23 cellular contexts compared by ENCODE assay signal in the genomic region with DNA sequence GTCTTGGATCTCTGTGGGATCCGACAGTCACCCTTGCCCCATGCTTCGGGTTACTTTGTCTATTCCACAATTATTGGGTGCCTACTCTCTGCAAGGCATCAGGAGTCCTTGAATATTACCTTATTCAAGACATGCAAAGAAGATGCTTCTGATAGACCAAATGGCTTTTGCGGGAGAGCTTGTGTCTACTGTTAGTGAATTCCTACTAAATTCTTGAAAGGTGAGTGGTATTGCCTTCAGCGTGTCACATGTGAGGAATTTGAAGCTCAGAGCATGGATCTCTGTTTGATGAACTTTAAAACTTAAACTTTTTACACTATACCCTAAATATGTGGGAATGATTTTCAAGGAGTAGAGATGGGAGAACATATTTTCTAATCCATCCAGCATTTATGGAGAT.
DNase-seq lines count a peak whose midpoint lies in the region; ATAC-seq, FAIRE-seq and TF ChIP-seq lines count a peak whose summit lies in the region.
"Had no signal": no experiment of that assay in that cellular context is flagged by ENCODE, and none has a peak within 500 bp of the region (broad histone marks: within the 10 kb centered on the region; RNA-seq: fewer than 3 reads in every experiment).

No MANE protein-coding gene starts in this region.

- CTCF ChIA-PET in A549 (lab: Yijun Ruan, JAX): interaction anchor here (0.7 to 5.0 kb wide), 5 partner anchors 9 to 358 kb away, joined by 3 to 21 read pairs (median 3); no protein-coding TSS in a partner anchor

- peak overlapping the region in 2 of 3 experiments; percentile 53 to 83 for H3K27ac Mint-ChIP-seq in nephron
- H3K27ac Mint-ChIP-seq: activated CD4-positive, alpha-beta memory T cell treated with anti-CD3 and anti-CD28 coated beads, Interleukin-2, amount 10 ng/mL, durations not matched to agents 7 days and 5 days; stimulated activated naive CD8-positive, alpha-beta T cell treated with anti-CD3 and anti-CD28 coated beads, Interleukin-15, amount 100 ng/mL, for 72 hours had no signal

- H3K4me3 ChIP-seq in A549 (no peak overlapping the region), coronary artery (no peak overlapping the region)
- H3K4me3 ChIP-seq: BLaER1 treated with 17β-estradiol and CSF1 and Interleukin-3, amounts not matched to agents 10 nM and 100 nM; K562; lung; upper lobe of left lung had no signal

- TF ChIP-seq CTCF in A549 (IDR thresholded peaks at IDR 0.05) (no peak), coronary artery (IDR thresholded peaks at IDR 0.05) (no peak), nephron (IDR thresholded peaks at IDR 0.05; ENCODE audit: unreplicated experiment in 3 of 3) (no peak)

- no peak for TF ChIP-seq EP300 in A549 (IDR thresholded peaks at IDR 0.05)

- no peaks in the 10 kb centered on the region for H3K27me3 Mint-ChIP-seq in nephron (ENCODE audit: low read depth)

- no peak for TF ChIP-seq POLR2A in A549 (IDR thresholded peaks at IDR 0.05; ENCODE audit: low read length)

- H3K4me1 Mint-ChIP-seq in nephron: peaks cover 75% of the 10 kb centered on the region
- H3K4me1 Mint-ChIP-seq: activated CD4-positive, alpha-beta memory T cell treated with anti-CD3 and anti-CD28 coated beads, Interleukin-2, amount 10 ng/mL, durations not matched to agents 7 days and 5 days; stimulated activated naive CD8-positive, alpha-beta T cell treated with anti-CD3 and anti-CD28 coated beads, Interleukin-15, amount 100 ng/mL, for 72 hours had no signal

- peak overlapping the region in 1 of 2 experiments; percentile 31; a peak in 3 of 6 replicates for H3K27ac ChIP-seq in A549
- H3K27ac ChIP-seq in coronary artery: peak overlapping the region; percentile 87 to 88
- H3K27ac ChIP-seq: BLaER1 treated with 17β-estradiol and CSF1 and Interleukin-3, amounts not matched to agents 10 nM and 100 nM; upper lobe of left lung had no signal

- in situ Hi-C loops in G401 (cut with HindIII; ENCODE audit: low sequenced_read_pairs): no loop called here

- FAIRE-seq in A549 (lab: Jason Lieb, UNC): no peak
- FAIRE-seq: frontal cortex, K562 had no signal

- H3K4me1 ChIP-seq in A549: peaks cover 50% of the 10 kb centered on the region
- H3K4me1 ChIP-seq: Caco-2 had no signal

- H3K4me2 ChIP-seq in A549: peak overlapping the region; percentile 14
- H3K4me2 ChIP-seq: BLaER1 treated with 17β-estradiol and CSF1 and Interleukin-3, amounts not matched to agents 10 nM and 100 nM had no signal

- WGBS in A549 (ENCODE audit: missing lambda C conversion rate): 74% methylated on average over 4 of the region's 4 CpGs

- TF ChIP-seq RAD21 in A549 (conservative IDR thresholded peaks at IDR 0.05 in 1 of 2, IDR thresholded peaks at IDR 0.05 in 1 of 2): no peak

- ATAC-seq in A549 (no peak), HG03460 (IDR thresholded peaks at IDR 0.05; ENCODE audit: unreplicated experiment) (no peak)
- ATAC-seq: K562; Right ventricle myocardium inferior; stimulated activated naive CD8-positive, alpha-beta T cell treated with anti-CD3 and anti-CD28 coated beads, Interleukin-15, amount 100 ng/mL, for 72 hours had no signal

- no peak overlapping the region for H3K4me3 Mint-ChIP-seq in nephron
- H3K4me3 Mint-ChIP-seq: activated CD4-positive, alpha-beta memory T cell treated with anti-CD3 and anti-CD28 coated beads, Interleukin-2, amount 10 ng/mL, durations not matched to agents 7 days and 5 days; stimulated activated naive CD8-positive, alpha-beta T cell treated with anti-CD3 and anti-CD28 coated beads, Interleukin-15, amount 100 ng/mL, for 72 hours had no signal

- DNase-seq in A549 (ENCODE audit: low read depth in 1 of 2, low spot score in 1 of 2) (no peak), HS-5 (ENCODE audit: low read depth) (peak; percentile 41), coronary artery (ENCODE audit: low spot score) (no peak), G401 (ENCODE audit: low spot score) (no peak), NCI-H2171 treated with DMSO at 0.1 percent for 48 hours (lab: John Stamatoyannopoulos, UW) (no peak), NK-92 (lab: John Stamatoyannopoulos, UW; ENCODE audit: unreplicated experiment) (no peak)
- DNase-seq: activated CD4-positive, alpha-beta memory T cell treated with anti-CD3 and anti-CD28 coated beads, Interleukin-2, amount 10 ng/mL, durations not matched to agents 7 days and 5 days; activated gamma-delta T cell; activated T-cell treated with anti-CD3 and anti-CD28 coated beads for 4 hours; Caco-2; DND-41; NCI-H1436; NCI-H526 treated with DMSO at 0.1 percent for 48 hours; stimulated activated naive CD8-positive, alpha-beta T cell treated with anti-CD3 and anti-CD28 coated beads, Interleukin-15, amount 100 ng/mL, for 72 hours; SW 1271; upper lobe of left lung had no signal

- no peaks in the 10 kb centered on the region for H3K36me3 Mint-ChIP-seq in nephron (ENCODE audit: low read depth)

- H3K9me3 ChIP-seq in A549: no peaks in the 10 kb centered on the region
- H3K9me3 ChIP-seq: Caco-2, upper lobe of left lung had no signal

- no peaks in the 10 kb centered on the region for H3K9me3 Mint-ChIP-seq in nephron
- H3K9me3 Mint-ChIP-seq: activated CD4-positive, alpha-beta memory T cell treated with anti-CD3 and anti-CD28 coated beads, Interleukin-2, amount 10 ng/mL, durations not matched to agents 7 days and 5 days; stimulated activated naive CD8-positive, alpha-beta T cell treated with anti-CD3 and anti-CD28 coated beads, Interleukin-15, amount 100 ng/mL, for 72 hours had no signal

- POLR2A ChIA-PET in A549 (lab: Yijun Ruan, JAX): no interaction called here

TF ChIP-seq in A549, 52 proteins besides CTCF, POLR2A, EP300 and RAD21:
- TF ChIP-seq SREBF2 (IDR thresholded peaks at IDR 0.05): no peak
- TF ChIP-seq, protein P1, sequence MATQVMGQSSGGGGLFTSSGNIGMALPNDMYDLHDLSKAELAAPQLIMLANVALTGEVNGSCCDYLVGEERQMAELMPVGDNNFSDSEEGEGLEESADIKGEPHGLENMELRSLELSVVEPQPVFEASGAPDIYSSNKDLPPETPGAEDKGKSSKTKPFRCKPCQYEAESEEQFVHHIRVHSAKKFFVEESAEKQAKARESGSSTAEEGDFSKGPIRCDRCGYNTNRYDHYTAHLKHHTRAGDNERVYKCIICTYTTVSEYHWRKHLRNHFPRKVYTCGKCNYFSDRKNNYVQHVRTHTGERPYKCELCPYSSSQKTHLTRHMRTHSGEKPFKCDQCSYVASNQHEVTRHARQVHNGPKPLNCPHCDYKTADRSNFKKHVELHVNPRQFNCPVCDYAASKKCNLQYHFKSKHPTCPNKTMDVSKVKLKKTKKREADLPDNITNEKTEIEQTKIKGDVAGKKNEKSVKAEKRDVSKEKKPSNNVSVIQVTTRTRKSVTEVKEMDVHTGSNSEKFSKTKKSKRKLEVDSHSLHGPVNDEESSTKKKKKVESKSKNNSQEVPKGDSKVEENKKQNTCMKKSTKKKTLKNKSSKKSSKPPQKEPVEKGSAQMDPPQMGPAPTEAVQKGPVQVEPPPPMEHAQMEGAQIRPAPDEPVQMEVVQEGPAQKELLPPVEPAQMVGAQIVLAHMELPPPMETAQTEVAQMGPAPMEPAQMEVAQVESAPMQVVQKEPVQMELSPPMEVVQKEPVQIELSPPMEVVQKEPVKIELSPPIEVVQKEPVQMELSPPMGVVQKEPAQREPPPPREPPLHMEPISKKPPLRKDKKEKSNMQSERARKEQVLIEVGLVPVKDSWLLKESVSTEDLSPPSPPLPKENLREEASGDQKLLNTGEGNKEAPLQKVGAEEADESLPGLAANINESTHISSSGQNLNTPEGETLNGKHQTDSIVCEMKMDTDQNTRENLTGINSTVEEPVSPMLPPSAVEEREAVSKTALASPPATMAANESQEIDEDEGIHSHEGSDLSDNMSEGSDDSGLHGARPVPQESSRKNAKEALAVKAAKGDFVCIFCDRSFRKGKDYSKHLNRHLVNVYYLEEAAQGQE (IDR thresholded peaks at IDR 0.05): no peak
- TF ChIP-seq PHF8 (IDR thresholded peaks at IDR 0.05; ENCODE audit: borderline replicate concordance, low read depth): no peak
- TF ChIP-seq NFE2L2 (conservative IDR thresholded peaks at IDR 0.05; ENCODE audit: low read length): no peak
- no peak for TF ChIP-seq TFCP2L1 (CRISPR knock-in tag; IDR thresholded peaks at IDR 0.05)
- TF ChIP-seq HOXB13 (CRISPR knock-in tag; IDR thresholded peaks at IDR 0.05; ENCODE audit: low read depth): no peak
- TF ChIP-seq POLR2AphosphoS2 (conservative IDR thresholded peaks at IDR 0.05; ENCODE audit: low read length): no peak
- no peak for TF ChIP-seq NR3C1 (IDR thresholded peaks at IDR 0.05)
- no peak for TF ChIP-seq RCOR1 (IDR thresholded peaks at IDR 0.05; ENCODE audit: low read depth, low read length)
TF ChIP-seq in A549: peak in this region for 0.
